8 cellular contexts compared by ENCODE assay signal in the genomic region with DNA sequence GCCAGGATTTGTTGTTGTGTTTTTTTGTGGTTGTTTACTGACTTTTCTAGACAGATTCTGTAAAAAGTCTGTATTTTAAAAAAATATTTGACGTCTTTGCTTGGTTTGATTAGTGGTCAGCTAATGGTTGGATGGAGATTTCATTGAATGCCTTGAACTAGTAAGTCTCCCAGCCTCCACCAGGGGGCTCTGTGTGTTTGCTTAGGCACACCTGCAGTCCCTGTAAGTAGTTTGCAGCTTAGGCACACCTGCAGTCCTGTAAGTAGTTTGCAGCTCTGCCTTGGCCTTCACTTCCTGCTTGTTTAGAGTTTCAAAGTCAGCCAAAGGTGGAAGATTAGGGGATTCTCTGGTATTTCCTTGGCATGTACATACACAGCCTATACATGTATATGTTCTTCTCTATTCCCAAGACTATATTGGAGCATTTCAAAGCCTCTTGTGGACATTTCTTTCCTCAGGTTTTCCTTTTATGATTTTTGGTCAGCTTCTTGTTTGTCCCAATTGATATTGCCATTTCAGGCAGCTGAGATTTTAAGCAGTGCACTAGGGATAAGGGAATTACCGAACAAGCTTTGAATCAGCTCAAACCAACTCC.
A peak's percentile ranks its signal among the peaks of the same experiment; 100 is the strongest.
DNase-seq lines count a peak whose midpoint lies in the region; ATAC-seq lines count a peak whose summit lies in the region.

No MANE protein-coding gene starts in this region.

- DNase-seq in SIG-M5 treated with dmso at 0.1 percent for 504 hours (lab: John Stamatoyannopoulos, UW; ENCODE audit: unreplicated experiment) = peak; percentile 39
- no peak for DNase-seq in SIG-M5 (lab: John Stamatoyannopoulos, UW)
- peak; percentile 53 to 66 for DNase-seq in NCI-H2081 (lab: John Stamatoyannopoulos, UW)
- peak; percentile 76 for DNase-seq in activated CD4-positive, alpha-beta T cell treated with anti-CD3 and anti-CD28 coated beads, Interleukin-2, amount 10 ng/mL, durations not matched to agents 7 days and 5 days
- peak; percentile 70 for DNase-seq in ecto neural progenitor cell (ENCODE audit: low spot score)
- DNase-seq in midbrain (lab: John Stamatoyannopoulos, UW) = peak; percentile 43
- DNase-seq in stimulated activated naive CD4-positive, alpha-beta T cell (lab: John Stamatoyannopoulos, UW) = peak; percentile 4 to 56 (median 36)

- H3K4me1 Mint-ChIP-seq in activated CD4-positive, alpha-beta T cell treated with anti-CD3 and anti-CD28 coated beads, Interleukin-2, amount 10 ng/mL, durations not matched to agents 7 days and 5 days = peaks cover 19% of the 10 kb centered on the region

- CTCF ChIA-PET in activated CD4-positive, alpha-beta T cell treated with anti-CD3 and anti-CD28 coated beads, Interleukin-2, amount 10 ng/mL, durations not matched to agents 7 days and 5 days (lab: Charles Lee) = interaction anchor here (0.7 to 1.2 kb wide), 7 partner anchors 9 to 1094 kb away, joined by 3 to 4 read pairs (median 3); no protein-coding TSS in a partner anchor

- no peak overlapping the region for H3K27ac Mint-ChIP-seq in activated CD4-positive, alpha-beta T cell treated with anti-CD3 and anti-CD28 coated beads, Interleukin-2, amount 10 ng/mL, durations not matched to agents 7 days and 5 days

- ATAC-seq in HG02759 (IDR thresholded peaks at IDR 0.05; ENCODE audit: unreplicated experiment) = peak; percentile 95

- H3K36me3 Mint-ChIP-seq in activated CD4-positive, alpha-beta T cell treated with anti-CD3 and anti-CD28 coated beads, Interleukin-2, amount 10 ng/mL, durations not matched to agents 7 days and 5 days (ENCODE audit: low read depth) = peaks cover 33% of the 10 kb centered on the region

- no peaks in the 10 kb centered on the region for H3K9me3 Mint-ChIP-seq in activated CD4-positive, alpha-beta T cell treated with anti-CD3 and anti-CD28 coated beads, Interleukin-2, amount 10 ng/mL, durations not matched to agents 7 days and 5 days

- no peaks in the 10 kb centered on the region for H3K27me3 Mint-ChIP-seq in activated CD4-positive, alpha-beta T cell treated with anti-CD3 and anti-CD28 coated beads, Interleukin-2, amount 10 ng/mL, durations not matched to agents 7 days and 5 days

- H3K4me3 Mint-ChIP-seq in activated CD4-positive, alpha-beta T cell treated with anti-CD3 and anti-CD28 coated beads, Interleukin-2, amount 10 ng/mL, durations not matched to agents 7 days and 5 days = no peak overlapping the region

- POLR2A ChIA-PET in activated CD4-positive, alpha-beta T cell treated with anti-CD3 and anti-CD28 coated beads, Interleukin-2, amount 10 ng/mL, durations not matched to agents 7 days and 5 days (lab: Charles Lee) = no interaction called here
